18 cellular contexts compared by ENCODE assay signal in genomic region chr5:132979367-132979935, GRCh38. TPM values are rescaled to one million over a fixed set of nuclear protein-coding genes. Genes with fewer than 3 reads are reported as not detected.
A peak's percentile ranks its signal among the peaks of the same experiment; 100 is the strongest.
DNase-seq lines count a peak whose midpoint lies in the region; ATAC-seq and TF ChIP-seq lines count a peak whose summit lies in the region.
"Had no signal": no experiment of that assay in that cellular context is flagged by ENCODE, and none has a peak within 500 bp of the region (broad histone marks: within the 10 kb centered on the region; RNA-seq: fewer than 3 reads in every experiment).

No MANE protein-coding gene starts in this region.

- peak; percentile 52 for DNase-seq in IMR-90
- peak; percentile 49 for DNase-seq in RPMI7951 (ENCODE audit: low read depth)
- peak; percentile 53 to 65 for DNase-seq in fibroblast of lung (ENCODE audit: low read depth in 2 of 2)
- no peak for DNase-seq in upper lobe of left lung
- no peak for DNase-seq in GOT3 (lab: John Stamatoyannopoulos, UW)
- DNase-seq: activated CD4-positive, alpha-beta memory T cell treated with anti-CD3 and anti-CD28 coated beads, Interleukin-2, amount 10 ng/mL, durations not matched to agents 7 days and 5 days; activated effector memory CD4-positive, alpha-beta T cell treated with Interleukin-2 at 50 U/mL for 16 hours; brain microvascular endothelial cell; Caco-2; endodermal cell; hypothalamus; NCI-H345; RPMI8226; spleen; T-helper 9 cell had no signal

- WGBS in IMR-90 (ENCODE audit: extremely low coverage in 2 of 2, insufficient read length in 1 of 2), 2 experiments, result 94% methylated on average over 2 of the region's 3 CpGs; no CpG with 5 or more reads in 1 of the 2 experiments
- 68 to 77% methylated on average over 3 of the region's 3 CpGs for WGBS in upper lobe of left lung, 2 donors

- no peak overlapping the region for H2BK120ac ChIP-seq in IMR-90 (ENCODE audit: low read depth, low read length)

- no peak for TF ChIP-seq RAD21 in IMR-90 (IDR thresholded peaks at IDR 0.05; ENCODE audit: low read length)

- no peaks in the 10 kb centered on the region for H3K27me3 ChIP-seq in IMR-90 (ENCODE audit: control insufficient read depth, insufficient read depth, low read length)
- no peaks in the 10 kb centered on the region for H3K27me3 ChIP-seq in fibroblast of lung (ENCODE audit: control insufficient read depth, insufficient read depth, low read length)
- no peaks in the 10 kb centered on the region for H3K27me3 ChIP-seq in upper lobe of left lung
- H3K27me3 ChIP-seq: brain microvascular endothelial cell, spleen had no signal

- no peak overlapping the region for H3K4me3 ChIP-seq in IMR-90 (ENCODE audit: insufficient read depth, low read depth, low read length)
- no peak overlapping the region for H3K4me3 ChIP-seq in fibroblast of lung (replicated peaks in 1 of 4; ENCODE audit: control extremely low read depth in 1 of 4, insufficient read depth in 1 of 4, low read depth in 3 of 4, low read length in 4 of 4)
- H3K4me3 ChIP-seq in upper lobe of left lung, result no peak overlapping the region
- H3K4me3 ChIP-seq: spleen, thoracic aorta had no signal

- H4K91ac ChIP-seq in IMR-90 (ENCODE audit: insufficient read depth, low read depth, low read length), result no peak overlapping the region

- TF ChIP-seq POLR2A in IMR-90 (IDR thresholded peaks at IDR 0.05; ENCODE audit: low read depth, low read length) (no peak), upper lobe of left lung (IDR thresholded peaks at IDR 0.05) (no peak)

- no peak overlapping the region for H2AK5ac ChIP-seq in IMR-90 (ENCODE audit: low read depth, low read length)

- CTCF ChIA-PET in IMR-90 (lab: Yijun Ruan, JAX), result interaction anchor here (1.2 kb wide), 1 partner anchor 11 kb away, joined by 3 read pairs; no protein-coding TSS in a partner anchor

- no peak overlapping the region for H4K5ac ChIP-seq in IMR-90 (ENCODE audit: low read depth, low read length)

- H3K4me2 ChIP-seq in IMR-90 (ENCODE audit: low read depth, low read length) (no peak overlapping the region), fibroblast of lung (ENCODE audit: extremely low read depth, insufficient read depth, low read length) (no peak overlapping the region)

- BruUV-seq in IMR-90 (replicated peaks; lab: Mats Ljungman, UMichigan), result no TSS peak

- ATAC-seq in IMR-90 (ENCODE audit: low read depth), result peak; percentile 79
- peak; percentile 40 to 69 for ATAC-seq in upper lobe of left lung (ENCODE audit: low FRiP score in 2 of 2)
- ATAC-seq in HG03045 (IDR thresholded peaks at IDR 0.05; ENCODE audit: unreplicated experiment), result no peak
- ATAC-seq in GM18517 (IDR thresholded peaks at IDR 0.05; ENCODE audit: unreplicated experiment), result no peak

- H3K27ac ChIP-seq in IMR-90 (ENCODE audit: insufficient read depth, low read length) (no peak overlapping the region), fibroblast of lung (ENCODE audit: insufficient read depth, low read length) (no peak overlapping the region), upper lobe of left lung (no peak overlapping the region)
- H3K27ac ChIP-seq: brain microvascular endothelial cell, spleen, thoracic aorta had no signal

- no peaks in the 10 kb centered on the region for H3K79me2 ChIP-seq in fibroblast of lung (ENCODE audit: control insufficient read depth, insufficient read depth, low read length)

- H3K14ac ChIP-seq in IMR-90 (replicated peaks; ENCODE audit: low read depth, low read length), result no peak overlapping the region

- H3K36me3 ChIP-seq in IMR-90 (ENCODE audit: control insufficient read depth, insufficient read depth, low read length) (no peaks in the 10 kb centered on the region), fibroblast of lung (ENCODE audit: control insufficient read depth, insufficient read depth, low read length) (no peaks in the 10 kb centered on the region), upper lobe of left lung (no peaks in the 10 kb centered on the region)
- H3K36me3 ChIP-seq: brain microvascular endothelial cell, spleen, thoracic aorta had no signal

- H3K56ac ChIP-seq in IMR-90 (ENCODE audit: extremely low read depth, insufficient read depth, low read length), result no peak overlapping the region

- H4K20me1 ChIP-seq in IMR-90 (ENCODE audit: insufficient read depth, low read length) (no peaks in the 10 kb centered on the region), fibroblast of lung (ENCODE audit: control insufficient read depth, extremely low read depth, insufficient read depth, low read length) (no peaks in the 10 kb centered on the region)

- H3K79me1 ChIP-seq in IMR-90 (ENCODE audit: low read depth in 1 of 2, low read length in 2 of 2), result no peaks in the 10 kb centered on the region

- H3K4me1 ChIP-seq in IMR-90 (ENCODE audit: control insufficient read depth, insufficient read depth, low read length) (no peaks in the 10 kb centered on the region), fibroblast of lung (ENCODE audit: control insufficient read depth, extremely low read depth, insufficient read depth, low read length) (no peaks in the 10 kb centered on the region), upper lobe of left lung (no peaks in the 10 kb centered on the region)
- H3K4me1 ChIP-seq: Caco-2, spleen had no signal

- H4K8ac ChIP-seq in IMR-90 (ENCODE audit: low read depth in 2 of 2, low read length in 2 of 2), result no peak overlapping the region

- TF ChIP-seq CTCF in IMR-90 (conservative IDR thresholded peaks at IDR 0.05; ENCODE audit: low read depth, low read length) (no peak), fibroblast of lung (conservative IDR thresholded peaks at IDR 0.05 in 1 of 2, IDR thresholded peaks at IDR 0.05 in 1 of 2; ENCODE audit: low read depth in 1 of 2, low read length in 2 of 2) (no peak), upper lobe of left lung (IDR thresholded peaks at IDR 0.05) (no peak)

- in situ Hi-C loops in IMR-90 (cut with MboI; ENCODE audit: low sequenced_read_pairs), result no loop called here

- no peak overlapping the region for H3K4ac ChIP-seq in IMR-90 (ENCODE audit: low read depth, low read length)

- H2BK15ac ChIP-seq in IMR-90 (ENCODE audit: low read depth, low read length), result no peak overlapping the region

- POLR2A ChIA-PET in IMR-90 (lab: Charles Lee; ENCODE audit: unreplicated experiment), result no interaction called here

- H3K18ac ChIP-seq in IMR-90 (ENCODE audit: low read depth, low read length), result no peak overlapping the region

- H3K9me3 ChIP-seq in IMR-90 (ENCODE audit: control insufficient read depth, insufficient read depth, low read length), result peaks cover 3% of the 10 kb centered on the region; the same call in 1 of the 2 replicates
- no peaks in the 10 kb centered on the region for H3K9me3 ChIP-seq in fibroblast of lung (ENCODE audit: control insufficient read depth, insufficient read depth, low read depth, low read length)
- H3K9me3 ChIP-seq in upper lobe of left lung, result peaks cover 0 to 4% (median 0%) of the 10 kb centered on the region in 4 donors
- H3K9me3 ChIP-seq: thoracic aorta had no signal

- H2AFZ ChIP-seq in IMR-90 (replicated peaks; ENCODE audit: low read length, poor library complexity) (peak overlapping the region; percentile 65), fibroblast of lung (ENCODE audit: low read length) (no peak overlapping the region)

- no peak overlapping the region for H3K23ac ChIP-seq in IMR-90 (ENCODE audit: low read depth, low read length)

- no peak overlapping the region for H2BK5ac ChIP-seq in IMR-90 (ENCODE audit: low read depth, low read length, poor library complexity, severe bottlenecking)

- H3K9ac ChIP-seq in IMR-90 (ENCODE audit: low read depth, low read length), result no peak overlapping the region
- no peak overlapping the region for H3K9ac ChIP-seq in fibroblast of lung (ENCODE audit: insufficient read depth, low read length)

- no peaks in the 10 kb centered on the region for H3K9me1 ChIP-seq in IMR-90 (ENCODE audit: insufficient read depth, low read length)

- TF ChIP-seq EP300 in upper lobe of left lung (IDR thresholded peaks at IDR 0.05), result no peak

- H2BK20ac ChIP-seq in IMR-90 (ENCODE audit: low read depth, low read length), result no peak overlapping the region

- intact Hi-C loops in IMR-90 (cut with micrococcal nuclease), result no loop called here

- dilution Hi-C loops in IMR-90 (cut with HindIII; ENCODE audit: low sequenced_read_pairs, unreplicated experiment), result no loop called here

- H2AK9ac ChIP-seq in IMR-90 (replicated peaks; ENCODE audit: low read depth, low read length, poor library complexity), result no peak overlapping the region

TF ChIP-seq in IMR-90, 13 proteins besides CTCF, POLR2A, EP300 and RAD21 (continues in another document):
- TF ChIP-seq MAFK (IDR thresholded peaks at IDR 0.05; ENCODE audit: low read depth, low read length) (no peak), MAZ (IDR thresholded peaks at IDR 0.05; ENCODE audit: borderline replicate concordance, low read depth, low read length) (no peak), RFX5 (IDR thresholded peaks at IDR 0.05; ENCODE audit: low read depth, low read length) (no peak), SMC3 (IDR thresholded peaks at IDR 0.05; ENCODE audit: low read depth, low read length) (no peak)

RNA-seq across cellular contexts. Expression of gene AFF4, which starts 16.0 kb away (rescaled TPM):
- total RNA-seq in IMR-90 (2012; rRNA removed) (57.2 and 67.2 TPM in 2 replicates), fibroblast of lung (37.0 and 54.2 TPM in 2 replicates), upper lobe of left lung (10 to 100 TPM; 60.8 to 94.5 (median 72.8) TPM)
- polyA plus RNA-seq in IMR-90 (2012; rRNA removed) (26.0 and 27.3 TPM in 2 replicates), fibroblast of lung (67.3 and 73.6 TPM in 2 replicates)
- polyA plus RNA-seq in IMR-90 (2012; cell fraction: cytosol; rRNA removed), result 6.3 and 6.9 TPM in 2 replicates
- 9.9 and 46.4 TPM in 2 replicates for polyA plus RNA-seq in IMR-90 (2012; cell fraction: nucleus; rRNA removed; ENCODE audit: low replicate concordance)
- 23.8 and 27.4 TPM in 2 replicates for total RNA-seq in RPMI7951 (2014; rRNA removed; shearing (Covaris generic))
- polyA plus RNA-seq in fibroblast of lung (2012), result 31.7 and 45.2 TPM in 2 replicates
- polyA minus RNA-seq in fibroblast of lung (ENCODE audit: low replicate concordance), result 155 and 161 TPM in 2 replicates

RNA-seq across cellular contexts. Expression of gene ZCCHC10, which starts 46.9 kb away (rescaled TPM):
- total RNA-seq in IMR-90 (2012; rRNA removed) (4.1 and 7.2 TPM in 2 replicates), fibroblast of lung (7.4 and 12.3 TPM in 2 replicates), upper lobe of left lung (10 to 100 TPM in 4 of 6 donors, 1 to 10 TPM in 2; 5.7 to 21.3 (median 12.4) TPM)
- polyA plus RNA-seq in IMR-90 (2012; rRNA removed) (20.4 and 31.8 TPM in 2 replicates), fibroblast of lung (29.5 and 33.1 TPM in 2 replicates)
- polyA plus RNA-seq in IMR-90 (2012; cell fraction: cytosol; rRNA removed), result 1.2 and 7.7 TPM in 2 replicates
- 0.55 and 6.4 TPM in 2 replicates for polyA plus RNA-seq in IMR-90 (2012; cell fraction: nucleus; rRNA removed; ENCODE audit: low replicate concordance)
- total RNA-seq in RPMI7951 (2014; rRNA removed; shearing (Covaris generic)), result 20.1 and 33.3 TPM in 2 replicates
- 26.9 and 30.6 TPM in 2 replicates for polyA plus RNA-seq in fibroblast of lung (2012)
- polyA minus RNA-seq in fibroblast of lung (ENCODE audit: low replicate concordance), result 32.0 TPM in 1 of 2 replicates, not detected in the other

Comparison
In these comparisons a context has a peak if more than half of its experiments do, and no peak if none do; other contexts are left out.
1. ATAC-seq: peak in IMR-90 (single experiment) and upper lobe of left lung (2 of 2); none in HG03045 (single experiment) and GM18517 (single experiment).
2. DNase-seq: peak in IMR-90 (single experiment), RPMI7951 (single experiment) and fibroblast of lung (2 of 2); none in upper lobe of left lung (0 of 2) and GOT3 (single experiment).